Comparison of ENCODE assay signal across 26 cellular contexts in the genomic region with DNA sequence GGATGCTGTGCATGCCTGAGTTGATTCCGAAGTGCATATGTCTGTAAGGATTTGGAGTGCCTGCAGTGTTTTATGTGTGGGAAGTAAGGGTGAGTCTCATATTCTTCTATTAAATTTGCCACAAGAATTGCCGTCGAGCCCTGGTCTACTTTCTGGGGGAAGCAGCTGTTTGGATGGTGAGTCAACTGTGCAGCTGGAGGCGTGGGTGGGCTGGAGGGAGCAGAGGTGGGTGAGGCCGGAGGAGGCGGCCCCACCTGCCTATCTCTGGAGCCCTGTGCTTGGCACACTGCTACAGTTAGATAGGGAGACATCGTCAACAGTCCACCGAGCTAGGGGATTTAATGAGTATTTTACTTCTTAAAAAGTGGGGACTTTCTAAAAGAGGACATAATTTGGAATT. TPM values are rescaled to one million over a fixed set of nuclear protein-coding genes. Genes with fewer than 3 reads are reported as not detected.
A peak's percentile ranks its signal among the peaks of the same experiment; 100 is the strongest.
DNase-seq lines count a peak whose midpoint lies in the region; ATAC-seq and TF ChIP-seq lines count a peak whose summit lies in the region.
"Had no signal": no experiment of that assay in that cellular context is flagged by ENCODE, and none has a peak within 500 bp of the region (broad histone marks: within the 10 kb centered on the region; RNA-seq: fewer than 3 reads in every experiment).

No MANE protein-coding gene starts in this region.

- DNase-seq in SW480 (ENCODE audit: low spot score) (peak; percentile 74), fibroblast of villous mesenchyme (ENCODE audit: low read depth) (peak; percentile 80), gastrocnemius medialis (no peak), KBM-7 (no peak)
- DNase-seq: activated CD4-positive, alpha-beta memory T cell treated with anti-CD3 and anti-CD28 coated beads for 36 hours; activated CD8-positive, alpha-beta memory T cell treated with anti-CD3 and anti-CD28 coated beads, Interleukin-2, amount 50 U/mL, for 4 hours; activated naive CD4-positive, alpha-beta T cell treated with anti-CD3 and anti-CD28 coated beads for 36 hours; body of pancreas; COR-L47; DND-41; GM23248; IMR-90; left colon; NCI-H1092 treated with DMSO at 0.1 percent for 48 hours; NCI-H187; NCI-H82; stimulated activated CD4-positive, alpha-beta T cell treated with anti-CD3 and anti-CD28 coated beads, Interleukin-2, amount 100 ng/mL, for 48 hours; stomach; thyroid gland had no signal

- H3K27ac ChIP-seq in HEK293 (ENCODE audit: extremely low read depth, low read depth, low read length) (no peak overlapping the region), gastrocnemius medialis (peak overlapping the region in 3 of 4 donors; percentile 40 to 51 (median 40))
- H3K27ac ChIP-seq: body of pancreas, C4-2B, GM23248, parathyroid adenoma, RWPE1, SK-N-MC, stomach, thyroid gland had no signal

- no peaks in the 10 kb centered on the region for H3K27me3 ChIP-seq in gastrocnemius medialis
- H3K27me3 ChIP-seq: body of pancreas, stomach, thyroid gland had no signal

- no peaks in the 10 kb centered on the region for H3K9me3 ChIP-seq in HEK293 (ENCODE audit: control insufficient read depth, insufficient read depth, low read depth, low read length)
- no peaks in the 10 kb centered on the region for H3K9me3 ChIP-seq in gastrocnemius medialis
- H3K9me3 ChIP-seq: body of pancreas, stomach, thyroid gland had no signal

- intact Hi-C loops in gastrocnemius medialis (cut with DNase I; ENCODE audit: low total_unique reads): no loop called here

- CTCF ChIA-PET in HEK293 (lab: Yijun Ruan, JAX): interaction anchor here (0.6 to 1.3 kb wide), 6 partner anchors 14 to 893 kb away, joined by 3 to 5 read pairs (median 3); no protein-coding TSS in a partner anchor

- H3K4me3 ChIP-seq in HEK293 (ENCODE audit: low read depth, low read length): no peak overlapping the region
- no peak overlapping the region for H3K4me3 ChIP-seq in fibroblast of villous mesenchyme (ENCODE audit: low read depth, low read length)
- H3K4me3 ChIP-seq in gastrocnemius medialis: no peak overlapping the region
- H3K4me3 ChIP-seq: body of pancreas, GM23248, SK-N-MC, stomach, thyroid gland had no signal

- H3K36me3 ChIP-seq in HEK293 (ENCODE audit: control insufficient read depth in 2 of 2, insufficient read depth in 1 of 2, low read length in 2 of 2) (peaks cover 0 to 10% of the 10 kb centered on the region in 2 experiments; a peak in 1 of 3 replicates), gastrocnemius medialis (no peaks in the 10 kb centered on the region)

- H3K4me1 ChIP-seq in HEK293 (ENCODE audit: control insufficient read depth, insufficient read depth, low read length) (peaks cover 4% of the 10 kb centered on the region; the same call in 1 of the 2 replicates), gastrocnemius medialis (peaks cover 37 to 42% of the 10 kb centered on the region in 2 donors)
- H3K4me1 ChIP-seq: parathyroid adenoma, thyroid gland had no signal

- ATAC-seq in gastrocnemius medialis (no peak), GM18873 (IDR thresholded peaks at IDR 0.05; ENCODE audit: low FRiP score, unreplicated experiment) (no peak), HG03571 (IDR thresholded peaks at IDR 0.05; ENCODE audit: unreplicated experiment) (no peak)
- ATAC-seq: body of pancreas, left colon had no signal

- TF ChIP-seq POLR2A in gastrocnemius medialis (IDR thresholded peaks at IDR 0.05): no peak

- TF ChIP-seq CTCF in HEK293 (tag by site-specific recombination; IDR thresholded peaks at IDR 0.05) (no peak), fibroblast of villous mesenchyme (IDR thresholded peaks at IDR 0.05; ENCODE audit: insufficient read depth, low read depth, low read length) (no peak), gastrocnemius medialis (IDR thresholded peaks at IDR 0.05 in 4 of 5, conservative IDR thresholded peaks at IDR 0.05 in 1 of 5) (no peak)

- in situ Hi-C loops in gastrocnemius medialis (cut with MboI; ENCODE audit: low sequenced_read_pairs in 4 of 4): loop anchor here in 2 of 4 donors (25.0 kb wide), 2 partner anchors 382 to 407 kb away; a partner anchor contains a TSS
- in situ Hi-C loops in KBM-7 (cut with MboI; ENCODE audit: low pct_unique_long_range_greater_than_20kb, low sequenced_read_pairs): no loop called here

- POLR2A ChIA-PET in HEK293 (lab: Yijun Ruan, JAX): interaction anchor here (1.1 kb wide), 1 partner anchor 9 kb away, joined by 6 read pairs; a partner anchor contains a TSS

TF ChIP-seq in HEK293, 187 proteins besides CTCF, POLR2A, EP300 and RAD21:
- TF ChIP-seq, protein P1, sequence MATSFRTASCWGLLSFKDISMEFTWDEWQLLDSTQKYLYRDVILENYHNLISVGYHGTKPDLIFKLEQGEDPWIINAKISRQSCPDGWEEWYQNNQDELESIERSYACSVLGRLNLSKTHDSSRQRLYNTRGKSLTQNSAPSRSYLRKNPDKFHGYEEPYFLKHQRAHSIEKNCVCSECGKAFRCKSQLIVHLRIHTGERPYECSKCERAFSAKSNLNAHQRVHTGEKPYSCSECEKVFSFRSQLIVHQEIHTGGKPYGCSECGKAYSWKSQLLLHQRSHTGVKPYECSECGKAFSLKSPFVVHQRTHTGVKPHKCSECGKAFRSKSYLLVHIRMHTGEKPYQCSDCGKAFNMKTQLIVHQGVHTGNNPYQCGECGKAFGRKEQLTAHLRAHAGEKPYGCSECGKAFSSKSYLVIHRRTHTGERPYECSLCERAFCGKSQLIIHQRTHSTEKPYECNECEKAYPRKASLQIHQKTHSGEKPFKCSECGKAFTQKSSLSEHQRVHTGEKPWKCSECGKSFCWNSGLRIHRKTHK (tag by site-specific recombination; IDR thresholded peaks at IDR 0.05): no peak
- TF ChIP-seq ZNF544 (tag by site-specific recombination; IDR thresholded peaks at IDR 0.05) (no peak), ZFHX2 (tag by site-specific recombination; conservative IDR thresholded peaks at IDR 0.05) (peak; percentile 98), ZNF23 (tag by site-specific recombination; IDR thresholded peaks at IDR 0.05; ENCODE audit: borderline replicate concordance) (no peak), ZIC2 (tag by site-specific recombination; IDR thresholded peaks at IDR 0.05) (no peak), EGR2 (tag by site-specific recombination; IDR thresholded peaks at IDR 0.05; ENCODE audit: low read depth) (peak; percentile 96)

RNA-seq across cellular contexts. Expression of a gene that starts 9.7 kb away (rescaled TPM):
- 27.7 and 35.8 TPM in 2 replicates for total RNA-seq in fibroblast of villous mesenchyme
- total RNA-seq in gastrocnemius medialis: 10 to 100 TPM; 28.0 to 83.2 (median 74.0) TPM

RNA-seq across cellular contexts. Expression of a gene that starts 28.1 kb away (rescaled TPM):
- 6.5 and 10.0 TPM in 2 replicates for total RNA-seq in fibroblast of villous mesenchyme
- 1 to 10 TPM; 4.7 to 7.1 (median 5.1) TPM for total RNA-seq in gastrocnemius medialis

Comparison
In these comparisons a context has a peak if more than half of its experiments do, and no peak if none do; other contexts are left out.
1. DNase-seq: peak in SW480 (single experiment) and fibroblast of villous mesenchyme (single experiment); none in gastrocnemius medialis (0 of 2) and KBM-7 (single experiment).